Comparison of ENCODE assay signal across 1 cellular context in the genomic region with DNA sequence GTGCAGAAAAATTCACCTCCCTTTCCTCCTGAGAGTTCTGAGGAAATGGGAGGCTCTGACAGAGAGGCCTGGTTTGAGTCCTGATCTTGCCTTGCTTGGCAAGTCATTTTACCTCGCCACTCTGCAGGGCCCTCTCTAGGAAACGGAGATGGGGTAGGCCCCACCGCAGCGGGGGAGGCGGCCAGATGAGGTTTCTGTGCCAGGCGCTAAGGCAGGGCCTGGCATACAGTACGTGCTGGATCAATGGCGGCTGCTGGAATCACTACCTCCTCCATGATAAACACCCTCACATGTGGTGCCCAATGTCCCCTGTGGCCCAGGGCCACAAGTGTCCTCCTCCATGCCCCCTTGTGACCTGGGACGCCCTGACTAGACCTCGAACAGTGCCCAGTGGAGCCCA.
TF ChIP-seq lines count a peak whose summit lies in the region.

No MANE protein-coding gene starts in this region.

TF ChIP-seq in A549, 52 proteins besides CTCF, POLR2A, EP300 and RAD21 (continued from another document):
- TF ChIP-seq, protein P1, sequence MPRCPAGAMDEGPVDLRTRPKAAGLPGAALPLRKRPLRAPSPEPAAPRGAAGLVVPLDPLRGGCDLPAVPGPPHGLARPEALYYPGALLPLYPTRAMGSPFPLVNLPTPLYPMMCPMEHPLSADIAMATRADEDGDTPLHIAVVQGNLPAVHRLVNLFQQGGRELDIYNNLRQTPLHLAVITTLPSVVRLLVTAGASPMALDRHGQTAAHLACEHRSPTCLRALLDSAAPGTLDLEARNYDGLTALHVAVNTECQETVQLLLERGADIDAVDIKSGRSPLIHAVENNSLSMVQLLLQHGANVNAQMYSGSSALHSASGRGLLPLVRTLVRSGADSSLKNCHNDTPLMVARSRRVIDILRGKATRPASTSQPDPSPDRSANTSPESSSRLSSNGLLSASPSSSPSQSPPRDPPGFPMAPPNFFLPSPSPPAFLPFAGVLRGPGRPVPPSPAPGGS (IDR thresholded peaks at IDR 0.05) = no peak
- TF ChIP-seq TP53 (CRISPR knock-in tag; IDR thresholded peaks at IDR 0.05) = no peak
TF ChIP-seq in A549: peak in this region for 0.
